In the genomic region with DNA sequence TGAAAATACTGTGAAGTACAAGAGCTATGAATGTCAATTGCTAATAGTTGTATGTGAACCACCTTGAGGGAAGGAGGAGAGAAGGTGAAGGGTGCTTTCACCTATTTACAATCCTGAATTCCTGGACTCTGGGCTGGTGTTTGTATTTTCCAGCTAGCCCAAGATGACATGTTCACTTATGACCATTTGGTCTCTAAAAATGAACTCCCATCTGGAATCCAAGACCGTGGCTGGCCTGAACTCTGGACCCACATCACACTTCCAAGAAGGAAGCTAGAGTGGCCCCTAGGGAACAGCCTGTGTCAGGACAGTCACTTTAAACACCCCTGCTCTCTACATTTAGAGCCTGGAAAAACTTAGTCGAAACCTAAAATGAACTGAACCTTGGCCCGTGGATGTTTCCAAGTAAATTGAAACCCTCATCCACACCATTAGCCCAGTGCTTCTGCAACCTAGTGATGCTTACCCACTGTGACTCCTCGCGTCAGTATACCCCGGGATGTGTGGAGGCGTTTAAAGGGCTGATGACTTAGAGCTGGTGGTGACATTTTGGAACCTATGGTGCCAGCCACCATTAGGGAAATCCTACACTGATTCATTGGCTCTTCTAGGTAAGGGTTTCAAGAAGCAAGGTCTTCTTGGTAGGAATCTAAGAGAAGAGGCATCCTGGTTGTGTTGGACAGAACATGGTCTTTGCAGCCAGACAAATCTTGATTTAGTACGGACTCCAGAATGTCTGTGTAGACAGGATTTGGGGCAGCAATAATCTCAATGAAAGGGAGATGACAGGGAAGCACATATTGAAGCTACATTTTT, we compare ENCODE assay signal across 10 cellular contexts.
A peak's percentile ranks its signal among the peaks of the same experiment; 100 is the strongest.
DNase-seq lines count a peak whose midpoint lies in the region; ATAC-seq, FAIRE-seq and TF ChIP-seq lines count a peak whose summit lies in the region.
"Had no signal": no experiment of that assay in that cellular context is flagged by ENCODE, and none has a peak within 500 bp of the region (broad histone marks: within the 10 kb centered on the region; RNA-seq: fewer than 3 reads in every experiment).

No MANE protein-coding gene starts in this region.

- no peak overlapping the region for H2AK9ac ChIP-seq in IMR-90 (replicated peaks; ENCODE audit: low read depth, low read length, poor library complexity)

- no peak overlapping the region for H3K23ac ChIP-seq in IMR-90 (ENCODE audit: low read depth, low read length)

- in situ Hi-C loops in IMR-90 (cut with MboI; ENCODE audit: low sequenced_read_pairs), result no loop called here

- H3K9me3 ChIP-seq in IMR-90 (ENCODE audit: control insufficient read depth, insufficient read depth, low read length), result no peaks in the 10 kb centered on the region
- no peaks in the 10 kb centered on the region for H3K9me3 ChIP-seq in pancreas

- peaks cover 1% of the 10 kb centered on the region for H3K4me1 ChIP-seq in IMR-90 (ENCODE audit: control insufficient read depth, insufficient read depth, low read length)
- peaks cover 0 to 7% (median 0%) of the 10 kb centered on the region in 3 donors for H3K4me1 ChIP-seq in pancreas

- dilution Hi-C loops in IMR-90 (cut with HindIII; ENCODE audit: low sequenced_read_pairs, unreplicated experiment), result no loop called here

- H3K27ac ChIP-seq in IMR-90 (ENCODE audit: insufficient read depth, low read length) (no peak overlapping the region), pancreas (no peak overlapping the region)

- CTCF ChIA-PET in IMR-90 (lab: Yijun Ruan, JAX), result no interaction called here

- H2BK20ac ChIP-seq in IMR-90 (ENCODE audit: low read depth, low read length), result no peak overlapping the region

- no peak overlapping the region for H2BK120ac ChIP-seq in IMR-90 (ENCODE audit: low read depth, low read length)

- no peak for TF ChIP-seq POLR2A in IMR-90 (IDR thresholded peaks at IDR 0.05; ENCODE audit: low read depth, low read length)

- H2AFZ ChIP-seq in IMR-90 (replicated peaks; ENCODE audit: low read length, poor library complexity), result no peak overlapping the region

- no peak overlapping the region for H3K56ac ChIP-seq in IMR-90 (ENCODE audit: extremely low read depth, insufficient read depth, low read length)

- H3K27me3 ChIP-seq in IMR-90 (ENCODE audit: control insufficient read depth, insufficient read depth, low read length) (peaks cover 42% of the 10 kb centered on the region), pancreas (no peaks in the 10 kb centered on the region)

- H4K20me1 ChIP-seq in IMR-90 (ENCODE audit: insufficient read depth, low read length), result no peaks in the 10 kb centered on the region; the same call in 1 of the 2 replicates

- TF ChIP-seq CTCF in IMR-90 (conservative IDR thresholded peaks at IDR 0.05; ENCODE audit: low read depth, low read length), result no peak
- TF ChIP-seq CTCF in pancreas (IDR thresholded peaks at IDR 0.05), result no peak

- intact Hi-C loops in IMR-90 (cut with micrococcal nuclease) (no loop called here), pancreas (cut with DNase I) (no loop called here)

- no peak overlapping the region for H2AK5ac ChIP-seq in IMR-90 (ENCODE audit: low read depth, low read length)

- 77% methylated on average over 3 of the region's 8 CpGs; no CpG with 5 or more reads in 1 of the 2 experiments for WGBS in IMR-90 (ENCODE audit: extremely low coverage in 2 of 2, insufficient read length in 1 of 2), 2 experiments
- 83 to 88% methylated on average over 8 of the region's 8 CpGs for WGBS in pancreas, 2 donors

- H2BK15ac ChIP-seq in IMR-90 (ENCODE audit: low read depth, low read length), result no peak overlapping the region

- H3K14ac ChIP-seq in IMR-90 (replicated peaks; ENCODE audit: low read depth, low read length), result no peak overlapping the region

- ATAC-seq in IMR-90 (ENCODE audit: low read depth) (no peak), pancreas (peak in 3 of 4 donors; percentile 33 to 57 (median 45)), esophagus mucosa (no peak), GM19023 (IDR thresholded peaks at IDR 0.05; ENCODE audit: unreplicated experiment) (no peak)
- ATAC-seq: T-cell had no signal

- H3K79me1 ChIP-seq in IMR-90 (ENCODE audit: low read depth in 1 of 2, low read length in 2 of 2), result no peaks in the 10 kb centered on the region

- H4K91ac ChIP-seq in IMR-90 (ENCODE audit: insufficient read depth, low read depth, low read length), result no peak overlapping the region

- POLR2A ChIA-PET in IMR-90 (lab: Charles Lee; ENCODE audit: unreplicated experiment), result no interaction called here

- H3K9me1 ChIP-seq in IMR-90 (ENCODE audit: insufficient read depth, low read length), result no peaks in the 10 kb centered on the region

- DNase-seq in DMS53 (lab: John Stamatoyannopoulos, UW) (peak; percentile 35), DMS53 treated with DMSO at 0.1 percent for 48 hours (lab: John Stamatoyannopoulos, UW; ENCODE audit: unreplicated experiment) (no peak), IMR-90 (peak; percentile 12), cerebellar cortex (ENCODE audit: low spot score) (peak; percentile 42), pancreas (no peak)
- no peak for DNase-seq in NK-92 treated with Interleukin-12 subunit alpha and Interleukin-12 subunit beta, amount 100 ng/mL, for 24 hours (lab: John Stamatoyannopoulos, UW)
- DNase-seq: T-cell had no signal

- TF ChIP-seq RAD21 in IMR-90 (IDR thresholded peaks at IDR 0.05; ENCODE audit: low read length), result no peak

- H4K8ac ChIP-seq in IMR-90 (ENCODE audit: low read depth in 2 of 2, low read length in 2 of 2), result no peak overlapping the region

- no peak for FAIRE-seq in pancreas (lab: Jason Lieb, UNC)
- FAIRE-seq: A204.1 had no signal

- BruUV-seq in IMR-90 (replicated peaks; lab: Mats Ljungman, UMichigan), result no TSS peak

- H3K18ac ChIP-seq in IMR-90 (ENCODE audit: low read depth, low read length), result no peak overlapping the region

- no peak overlapping the region for H2BK5ac ChIP-seq in IMR-90 (ENCODE audit: low read depth, low read length, poor library complexity, severe bottlenecking)

- no peak overlapping the region for H3K9ac ChIP-seq in IMR-90 (ENCODE audit: low read depth, low read length)

- no peak overlapping the region for H3K4ac ChIP-seq in IMR-90 (ENCODE audit: low read depth, low read length)

- no peak overlapping the region for H3K4me2 ChIP-seq in IMR-90 (ENCODE audit: low read depth, low read length)

- H4K5ac ChIP-seq in IMR-90 (ENCODE audit: low read depth, low read length), result no peak overlapping the region

- no peaks in the 10 kb centered on the region for H3K36me3 ChIP-seq in IMR-90 (ENCODE audit: control insufficient read depth, insufficient read depth, low read length)
- H3K36me3 ChIP-seq in pancreas, result no peaks in the 10 kb centered on the region

- H3K4me3 ChIP-seq in IMR-90 (ENCODE audit: insufficient read depth, low read depth, low read length) (no peak overlapping the region), pancreas (no peak overlapping the region)

TF ChIP-seq in IMR-90, 13 proteins besides CTCF, POLR2A, EP300 and RAD21:
- no peak for TF ChIP-seq MXI1 (IDR thresholded peaks at IDR 0.05; ENCODE audit: borderline replicate concordance, low read depth, low read length)
- TF ChIP-seq FOS (IDR thresholded peaks at IDR 0.05; ENCODE audit: low read depth, low read length), result no peak
- no peak for TF ChIP-seq RCOR1 (IDR thresholded peaks at IDR 0.05; ENCODE audit: insufficient replicate concordance, low read length)
- TF ChIP-seq ELK1 (IDR thresholded peaks at IDR 0.05; ENCODE audit: borderline replicate concordance, low read depth, low read length), result no peak

Comparison
In these comparisons a context has a peak if more than half of its experiments do, and no peak if none do; other contexts are left out.
1. DNase-seq: peak in DMS53 (single experiment), IMR-90 (single experiment) and cerebellar cortex (single experiment); none in DMS53 treated with DMSO at 0.1 percent for 48 hours (single experiment), pancreas (0 of 6) and NK-92 treated with Interleukin-12 subunit alpha and Interleukin-12 subunit beta, amount 100 ng/mL, for 24 hours (single experiment).
2. ATAC-seq: peak in pancreas (3 of 4); none in IMR-90 (single experiment), esophagus mucosa (single experiment) and GM19023 (single experiment).